16 cellular contexts compared by ENCODE assay signal in genomic region chr1:92516574-92516973, GRCh38. TPM values are rescaled to one million over a fixed set of nuclear protein-coding genes. Genes with fewer than 3 reads are reported as not detected.
DNase-seq lines count a peak whose midpoint lies in the region; ATAC-seq and TF ChIP-seq lines count a peak whose summit lies in the region.
"Had no signal": no experiment of that assay in that cellular context is flagged by ENCODE, and none has a peak within 500 bp of the region (broad histone marks: within the 10 kb centered on the region; RNA-seq: fewer than 3 reads in every experiment).

No MANE protein-coding gene starts in this region.

- H3K9me3 ChIP-seq in suprapubic skin: no peaks in the 10 kb centered on the region
- H3K9me3 ChIP-seq: A549 had no signal

- no peak for ATAC-seq in activated T-cell treated with anti-CD3 and anti-CD28 coated beads, Interleukin-2, amount 50 U/mL, for 72 hours (replicated peaks in 1 of 2)
- ATAC-seq in activated T-cell treated with anti-CD3 and anti-CD28 coated beads, Interleukin-2, amount 50 U/mL, for 4 hours: no peak
- no peak for ATAC-seq in HG02938 (IDR thresholded peaks at IDR 0.05; ENCODE audit: unreplicated experiment)
- ATAC-seq: A549; CD8-positive, alpha-beta T cell; HCT116 had no signal

- no peak for DNase-seq in activated T-cell treated with anti-CD3 and anti-CD28 coated beads, Interleukin-2, amount 50 U/mL, for 72 hours
- DNase-seq in activated T-cell treated with anti-CD3 and anti-CD28 coated beads, Interleukin-2, amount 50 U/mL, for 4 hours: no peak
- DNase-seq in GF-D8 (lab: John Stamatoyannopoulos, UW) (peak; percentile 28), OCI-M1 (lab: John Stamatoyannopoulos, UW) (peak; percentile 58), suprapubic skin (ENCODE audit: low spot score in 2 of 2) (no peak)
- DNase-seq: CD8-positive, alpha-beta T cell; COR-L47; DMS153; DMS79 treated with DMSO at 0.1 percent for 48 hours; GDM1; GM23248; IMR-90 had no signal

- peaks cover 15 to 68% of the 10 kb centered on the region in 2 donors for H3K36me3 Mint-ChIP-seq in activated T-cell treated with anti-CD3 and anti-CD28 coated beads, Interleukin-2, amount 50 U/mL, for 72 hours (ENCODE audit: insufficient read depth in 2 of 2)
- peaks cover 14% of the 10 kb centered on the region for H3K36me3 Mint-ChIP-seq in activated T-cell treated with anti-CD3 and anti-CD28 coated beads, Interleukin-2, amount 50 U/mL, for 4 hours (ENCODE audit: insufficient read depth)
- H3K36me3 Mint-ChIP-seq: CD8-positive, alpha-beta T cell had no signal

- H3K27ac Mint-ChIP-seq in activated T-cell treated with anti-CD3 and anti-CD28 coated beads, Interleukin-2, amount 50 U/mL, for 72 hours: peak overlapping the region; percentile 86
- H3K27ac Mint-ChIP-seq: CD8-positive, alpha-beta T cell had no signal

- 90% methylated on average over 1 of the region's 1 CpG for WGBS in suprapubic skin

- H3K9me3 Mint-ChIP-seq in activated T-cell treated with anti-CD3 and anti-CD28 coated beads, Interleukin-2, amount 50 U/mL, for 72 hours: peaks cover 0 to 2% of the 10 kb centered on the region in 2 donors
- no peaks in the 10 kb centered on the region for H3K9me3 Mint-ChIP-seq in activated T-cell treated with anti-CD3 and anti-CD28 coated beads, Interleukin-2, amount 50 U/mL, for 4 hours
- H3K9me3 Mint-ChIP-seq: CD8-positive, alpha-beta T cell had no signal

- H3K4me3 ChIP-seq in suprapubic skin: no peak overlapping the region
- H3K4me3 ChIP-seq: A549, GM23248 had no signal

- no peaks in the 10 kb centered on the region for H3K36me3 ChIP-seq in suprapubic skin

- no peak overlapping the region for H3K27ac ChIP-seq in suprapubic skin
- H3K27ac ChIP-seq: A549, GM23248 had no signal

- H3K27me3 ChIP-seq in suprapubic skin: no peaks in the 10 kb centered on the region

- no peak for TF ChIP-seq EP300 in suprapubic skin (IDR thresholded peaks at IDR 0.05)

- H3K27me3 Mint-ChIP-seq in activated T-cell treated with anti-CD3 and anti-CD28 coated beads, Interleukin-2, amount 50 U/mL, for 72 hours (ENCODE audit: low read depth): no peaks in the 10 kb centered on the region
- H3K27me3 Mint-ChIP-seq in activated T-cell treated with anti-CD3 and anti-CD28 coated beads, Interleukin-2, amount 50 U/mL, for 4 hours (ENCODE audit: low read depth): no peaks in the 10 kb centered on the region

- TF ChIP-seq POLR2A in suprapubic skin (IDR thresholded peaks at IDR 0.05): no peak

- H3K4me1 Mint-ChIP-seq in activated T-cell treated with anti-CD3 and anti-CD28 coated beads, Interleukin-2, amount 50 U/mL, for 72 hours (ENCODE audit: low read depth): peaks cover 47% of the 10 kb centered on the region
- no peaks in the 10 kb centered on the region for H3K4me1 Mint-ChIP-seq in activated T-cell treated with anti-CD3 and anti-CD28 coated beads, Interleukin-2, amount 50 U/mL, for 4 hours (ENCODE audit: low read depth)

- H3K4me3 Mint-ChIP-seq in activated T-cell treated with anti-CD3 and anti-CD28 coated beads, Interleukin-2, amount 50 U/mL, for 72 hours: peak overlapping the region; percentile 14 to 17
- no peak overlapping the region for H3K4me3 Mint-ChIP-seq in activated T-cell treated with anti-CD3 and anti-CD28 coated beads, Interleukin-2, amount 50 U/mL, for 4 hours
- H3K4me3 Mint-ChIP-seq: CD14-positive monocyte; CD8-positive, alpha-beta T cell had no signal

- no peak for TF ChIP-seq CTCF in suprapubic skin (IDR thresholded peaks at IDR 0.05)

- H3K4me1 ChIP-seq in suprapubic skin: no peaks in the 10 kb centered on the region
- H3K4me1 ChIP-seq: A549 had no signal

RNA-seq across cellular contexts. Expression of gene GFI1, which starts 29.8 kb away (rescaled TPM):
- 100 to 1,000 TPM in 1 of 2 donors, 10 to 100 TPM in 1; 96.5 to 117 TPM for total RNA-seq in activated T-cell treated with anti-CD3 and anti-CD28 coated beads, Interleukin-2, amount 50 U/mL, for 72 hours
- 100 to 1,000 TPM in 2 of 3 donors, 10 to 100 TPM in 1; 99.4 to 136 (median 115) TPM for total RNA-seq in activated T-cell treated with anti-CD3 and anti-CD28 coated beads, Interleukin-2, amount 50 U/mL, for 4 hours
- total RNA-seq in suprapubic skin: under 1 TPM in 2 of 4 donors, not detected in 2; 0.36 to 0.48 TPM
- total RNA-seq: GM23248 had no signal

Comparison
In these comparisons a context has a peak if more than half of its experiments do, and no peak if none do; other contexts are left out.
1. DNase-seq: peak in GF-D8 (single experiment) and OCI-M1 (single experiment); none in activated T-cell treated with anti-CD3 and anti-CD28 coated beads, Interleukin-2, amount 50 U/mL, for 72 hours (0 of 2), activated T-cell treated with anti-CD3 and anti-CD28 coated beads, Interleukin-2, amount 50 U/mL, for 4 hours (single experiment) and suprapubic skin (0 of 2).
2. RNA of gene GFI1, which starts 29.8 kb away (total RNA-seq): 96.5 to 117 TPM in activated T-cell treated with anti-CD3 and anti-CD28 coated beads, Interleukin-2, amount 50 U/mL, for 72 hours and 99.4 to 136 TPM in activated T-cell treated with anti-CD3 and anti-CD28 coated beads, Interleukin-2, amount 50 U/mL, for 4 hours; 0.36 to 0.48 TPM in suprapubic skin; every median in the first group is over 10 times any median in the second.